In genomic region chr21:34274001-34274400, GRCh38 we compare ENCODE assay signal across 24 cellular contexts.
DNase-seq lines count a peak whose midpoint lies in the region; ATAC-seq, FAIRE-seq and TF ChIP-seq lines count a peak whose summit lies in the region.
"Had no signal": no experiment of that assay in that cellular context is flagged by ENCODE, and none has a peak within 500 bp of the region (broad histone marks: within the 10 kb centered on the region; RNA-seq: fewer than 3 reads in every experiment).

No MANE protein-coding gene starts in this region.

- intact Hi-C loops in kidney (cut with DNase I) = no loop called here

- H3K9ac ChIP-seq in adipocyte (ENCODE audit: low read length) = no peak overlapping the region
- H3K9ac ChIP-seq in kidney (ENCODE audit: low read length in 2 of 2) = no peak overlapping the region

- H2AFZ ChIP-seq in osteoblast (ENCODE audit: low read length) = no peak overlapping the region

- WGBS in small intestine, 3 donors = 66 to 88% (median 70%) methylated on average over 2 of the region's 2 CpGs

- H3K27me3 ChIP-seq in adipocyte (replicated peaks; ENCODE audit: control insufficient read depth, insufficient read depth, low read length) = no peaks in the 10 kb centered on the region
- peaks cover 34% of the 10 kb centered on the region for H3K27me3 ChIP-seq in osteoblast (ENCODE audit: insufficient read depth, low read length)
- H3K27me3 ChIP-seq in small intestine (ENCODE audit: control insufficient read depth in 2 of 2, insufficient read depth in 2 of 2, low read length in 2 of 2) = no peaks in the 10 kb centered on the region
- H3K27me3 ChIP-seq: ascending aorta, colonic mucosa, pancreas, sigmoid colon, tibial nerve had no signal

- H4K20me1 ChIP-seq in osteoblast (ENCODE audit: insufficient read depth, low read length) = no peaks in the 10 kb centered on the region

- FAIRE-seq in kidney (lab: Jason Lieb, UNC) (no peak), small intestine (lab: Jason Lieb, UNC) (no peak)
- FAIRE-seq: G401.6, GM19239, pancreas had no signal

- DNase-seq in EH (ENCODE audit: low read depth) (peak; percentile 43), adipocyte (ENCODE audit: low read depth) (peak; percentile 33), fibroblast of peridontal ligament (ENCODE audit: extremely low read depth) (peak; percentile 9), osteoblast (ENCODE audit: insufficient read length, low spot score, missing footprints) (peak; percentile 67), kidney (no peak), occipital lobe (lab: John Stamatoyannopoulos, UW) (no peak), small intestine (no peak)
- DNase-seq: activated CD4-positive, alpha-beta memory T cell treated with anti-CD3 and anti-CD28 coated beads for 36 hours; activated naive CD4-positive, alpha-beta T cell treated with Interleukin-2 at 50 U/mL for 16 hours; AML-193; colonic mucosa; Kasumi-1; NCI-H1436; NCI-H748 treated with DMSO at 0.1 percent for 48 hours; pancreas; sigmoid colon; SJCRH30; stimulated activated CD4-positive, alpha-beta T cell treated with anti-CD3 and anti-CD28 coated beads, Interleukin-2, amount 100 ng/mL, for 24 hours; stimulated activated naive CD4-positive, alpha-beta T cell treated with Interleukin-2 at 50 U/mL for 16 hours had no signal

- no peaks in the 10 kb centered on the region for H3K9me3 ChIP-seq in adipocyte (ENCODE audit: control insufficient read depth, low read length)
- H3K9me3 ChIP-seq in osteoblast (ENCODE audit: low read depth, low read length) = no peaks in the 10 kb centered on the region
- H3K9me3 ChIP-seq in kidney (ENCODE audit: control insufficient read depth in 1 of 2, low read length in 2 of 2) = no peaks in the 10 kb centered on the region
- H3K9me3 ChIP-seq in small intestine (ENCODE audit: control insufficient read depth, low read depth) = no peaks in the 10 kb centered on the region
- H3K9me3 ChIP-seq: ascending aorta, colonic mucosa, pancreas, sigmoid colon, SJCRH30, tibial nerve had no signal

- H3K4me3 ChIP-seq in adipocyte (ENCODE audit: low read length) (no peak overlapping the region), osteoblast (ENCODE audit: insufficient read depth, low read length) (no peak overlapping the region), kidney (ENCODE audit: low read length in 2 of 2) (no peak overlapping the region), small intestine (ENCODE audit: low read depth in 1 of 2, low read length in 2 of 2) (no peak overlapping the region)
- H3K4me3 ChIP-seq: ascending aorta, colonic mucosa, pancreas, sigmoid colon, SJCRH30, tibial nerve had no signal

- H3K79me2 ChIP-seq in osteoblast (ENCODE audit: insufficient read depth, low read length) = no peaks in the 10 kb centered on the region

- no peak for ATAC-seq in HG02571 (IDR thresholded peaks at IDR 0.05; ENCODE audit: unreplicated experiment)
- ATAC-seq: pancreas had no signal

- H3K36me3 ChIP-seq in adipocyte (ENCODE audit: control insufficient read depth, insufficient read depth, low read length, severe bottlenecking) (no peaks in the 10 kb centered on the region), osteoblast (ENCODE audit: insufficient read depth, low read length) (no peaks in the 10 kb centered on the region), kidney (ENCODE audit: control insufficient read depth in 1 of 2, insufficient read depth in 2 of 2, low read length in 2 of 2) (no peaks in the 10 kb centered on the region), small intestine (ENCODE audit: control insufficient read depth in 2 of 2, insufficient read depth in 2 of 2, low read length in 2 of 2) (no peaks in the 10 kb centered on the region)
- H3K36me3 ChIP-seq: ascending aorta, colonic mucosa, pancreas, sigmoid colon, SJCRH30, tibial nerve had no signal

- TF ChIP-seq CTCF in osteoblast (IDR thresholded peaks at IDR 0.05; ENCODE audit: extremely low read depth, low read depth, low read length) (no peak), kidney (IDR thresholded peaks at IDR 0.05; ENCODE audit: borderline replicate concordance, extremely low read depth, insufficient read depth) (no peak)

- H3K4me1 ChIP-seq in adipocyte (ENCODE audit: control insufficient read depth, insufficient read depth, low read length) (peaks cover 40% of the 10 kb centered on the region), osteoblast (ENCODE audit: insufficient read depth, low read length) (no peaks in the 10 kb centered on the region), kidney (ENCODE audit: control insufficient read depth in 1 of 2, insufficient read depth in 1 of 2, low read depth in 1 of 2, low read length in 2 of 2) (no peaks in the 10 kb centered on the region), small intestine (ENCODE audit: control insufficient read depth in 2 of 2, insufficient read depth in 1 of 2, low read depth in 1 of 2, low read length in 1 of 2) (no peaks in the 10 kb centered on the region)
- H3K4me1 ChIP-seq: ascending aorta, colonic mucosa, pancreas, sigmoid colon, SJCRH30, tibial nerve had no signal

- H3K4me2 ChIP-seq in osteoblast (ENCODE audit: insufficient read depth, low read length) = no peak overlapping the region

- H3K27ac ChIP-seq in osteoblast (ENCODE audit: low read depth, low read length) (no peak overlapping the region), kidney (ENCODE audit: low read depth in 2 of 2, low read length in 2 of 2) (no peak overlapping the region), small intestine (ENCODE audit: low read depth in 1 of 2, low read length in 1 of 2) (no peak overlapping the region)
- H3K27ac ChIP-seq: ascending aorta, colonic mucosa, pancreas, sigmoid colon, SJCRH30, tibial nerve had no signal

Comparison
In these comparisons a context has a peak if more than half of its experiments do, and no peak if none do; other contexts are left out.
1. DNase-seq: peak in EH (single experiment), adipocyte (single experiment), fibroblast of peridontal ligament (single experiment) and osteoblast (single experiment); none in kidney (single experiment), occipital lobe (single experiment) and small intestine (single experiment).